17 cellular contexts compared by ENCODE assay signal in the genomic region with DNA sequence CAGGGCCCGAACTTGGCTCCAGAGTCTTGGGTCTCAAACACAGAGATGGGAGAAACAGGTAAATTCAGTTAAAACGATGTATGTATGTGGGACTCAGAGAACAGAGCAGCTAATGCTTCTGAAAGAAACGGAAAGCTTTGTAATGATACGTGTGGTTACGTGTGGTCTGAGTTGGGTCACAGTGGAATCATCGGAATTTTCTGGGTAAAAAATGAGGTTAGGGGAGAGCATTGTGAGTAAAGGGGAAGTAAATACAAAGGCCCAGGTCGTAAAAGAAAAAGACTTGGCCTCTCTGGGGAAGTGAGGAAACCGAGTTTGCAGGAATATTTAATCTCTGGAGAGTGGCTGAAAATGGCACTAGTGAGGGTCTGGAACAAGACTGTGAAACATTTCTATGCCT.
"Had no signal": no experiment of that assay in that cellular context is flagged by ENCODE, and none has a peak within 500 bp of the region (broad histone marks: within the 10 kb centered on the region; RNA-seq: fewer than 3 reads in every experiment).

No MANE protein-coding gene starts in this region.

- ATAC-seq: activated CD8-positive, alpha-beta T cell treated with anti-CD3 and anti-CD28 coated beads, Interleukin-2, amount 10 ng/mL, durations not matched to agents 7 days and 5 days; activated naive CD8-positive, alpha-beta T cell treated with anti-CD3 and anti-CD28 coated beads, Interleukin-2, amount 50 U/mL, for 24 hours; activated T-cell treated with anti-CD3 and anti-CD28 coated beads, Interleukin-2, amount 50 U/mL, for 4 hours; left lobe of liver; natural killer cell; right lobe of liver; stimulated activated memory B cell treated with anti-CD40 and anti-IgM and Interleukin-4, amounts not matched to agents 10 μg/mL and 1 μg/mL and 100 μg/mL, for 72 hours had no signal

- DNase-seq: activated CD4-positive, alpha-beta T cell treated with anti-CD3 and anti-CD28 coated beads, Interleukin-2, amount 10 ng/mL, durations not matched to agents 7 days and 5 days; activated CD8-positive, alpha-beta T cell treated with anti-CD3 and anti-CD28 coated beads, Interleukin-2, amount 10 ng/mL, durations not matched to agents 7 days and 5 days; activated naive CD4-positive, alpha-beta T cell treated with anti-CD3 and anti-CD28 coated beads for 36 hours; activated naive CD8-positive, alpha-beta T cell treated with anti-CD3 and anti-CD28 coated beads, Interleukin-2, amount 50 U/mL, for 24 hours; activated T-cell treated with anti-CD3 and anti-CD28 coated beads, Interleukin-2, amount 50 U/mL, for 4 hours; aorta; erythroblast; foreskin melanocyte; head of caudate nucleus; kidney; natural killer cell; right lobe of liver; spleen; stimulated activated CD4-positive, alpha-beta T cell treated with anti-CD3 and anti-CD28 coated beads, Interleukin-4, amount 100 ng/mL, for 4 hours; upper lobe of left lung had no signal
